Comparison of ENCODE assay signal across 8 cellular contexts in the genomic region with DNA sequence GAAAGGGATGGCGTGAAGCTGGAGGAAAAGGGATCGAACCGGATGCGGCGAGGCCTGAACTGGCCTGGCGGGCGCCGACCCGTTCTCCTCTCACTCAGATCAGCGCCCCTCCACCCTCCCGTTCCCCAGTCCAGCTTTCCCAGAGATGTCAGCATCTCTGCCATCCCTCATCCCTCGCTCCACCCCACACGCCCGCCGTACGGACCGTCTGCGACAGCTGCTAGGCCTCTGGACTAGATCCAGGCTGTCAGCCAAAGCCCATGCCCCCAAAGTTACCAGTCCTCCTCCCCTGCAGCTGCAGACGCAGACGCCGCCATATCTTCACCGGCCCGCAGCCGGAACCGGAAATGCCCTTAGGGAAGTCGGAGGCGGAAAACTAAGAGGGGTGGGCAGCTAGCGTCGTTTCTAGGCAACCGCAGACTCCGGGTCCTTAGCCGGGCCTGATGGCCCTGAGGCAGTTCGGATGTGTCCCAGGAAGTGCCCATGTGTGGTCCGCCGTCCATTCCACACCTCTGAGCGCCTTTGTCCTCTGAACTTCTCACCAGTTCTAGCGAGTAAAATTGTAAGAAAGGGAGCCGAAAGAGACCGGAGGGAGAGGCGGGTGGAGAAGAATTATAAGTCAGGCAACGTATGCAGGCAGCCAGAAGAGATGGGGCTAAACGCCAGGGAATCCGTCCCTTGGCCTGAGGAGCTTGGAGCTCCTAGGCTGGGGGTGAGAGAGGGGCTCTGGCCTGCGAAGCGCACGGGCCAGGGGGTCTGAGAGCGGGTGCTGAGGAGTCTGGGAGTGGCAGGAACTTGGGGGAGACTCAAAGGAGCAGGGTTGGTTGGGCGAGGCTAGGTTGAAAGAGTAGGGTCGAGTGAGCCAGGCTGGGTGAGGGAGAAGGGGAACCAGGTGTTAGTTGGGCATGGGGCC. TPM values are rescaled to one million over a fixed set of nuclear protein-coding genes. Genes with fewer than 3 reads are reported as not detected.
DNase-seq lines count a peak whose midpoint lies in the region; ATAC-seq and TF ChIP-seq lines count a peak whose summit lies in the region.

A gene with protein sequence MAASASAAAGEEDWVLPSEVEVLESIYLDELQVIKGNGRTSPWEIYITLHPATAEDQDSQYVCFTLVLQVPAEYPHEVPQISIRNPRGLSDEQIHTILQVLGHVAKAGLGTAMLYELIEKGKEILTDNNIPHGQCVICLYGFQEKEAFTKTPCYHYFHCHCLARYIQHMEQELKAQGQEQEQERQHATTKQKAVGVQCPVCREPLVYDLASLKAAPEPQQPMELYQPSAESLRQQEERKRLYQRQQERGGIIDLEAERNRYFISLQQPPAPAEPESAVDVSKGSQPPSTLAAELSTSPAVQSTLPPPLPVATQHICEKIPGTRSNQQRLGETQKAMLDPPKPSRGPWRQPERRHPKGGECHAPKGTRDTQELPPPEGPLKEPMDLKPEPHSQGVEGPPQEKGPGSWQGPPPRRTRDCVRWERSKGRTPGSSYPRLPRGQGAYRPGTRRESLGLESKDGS (minus strand): TSS at position 349 of the 913 bp plus-strand sequence. CDS start 32 bp downstream, at position 317.
A gene with protein sequence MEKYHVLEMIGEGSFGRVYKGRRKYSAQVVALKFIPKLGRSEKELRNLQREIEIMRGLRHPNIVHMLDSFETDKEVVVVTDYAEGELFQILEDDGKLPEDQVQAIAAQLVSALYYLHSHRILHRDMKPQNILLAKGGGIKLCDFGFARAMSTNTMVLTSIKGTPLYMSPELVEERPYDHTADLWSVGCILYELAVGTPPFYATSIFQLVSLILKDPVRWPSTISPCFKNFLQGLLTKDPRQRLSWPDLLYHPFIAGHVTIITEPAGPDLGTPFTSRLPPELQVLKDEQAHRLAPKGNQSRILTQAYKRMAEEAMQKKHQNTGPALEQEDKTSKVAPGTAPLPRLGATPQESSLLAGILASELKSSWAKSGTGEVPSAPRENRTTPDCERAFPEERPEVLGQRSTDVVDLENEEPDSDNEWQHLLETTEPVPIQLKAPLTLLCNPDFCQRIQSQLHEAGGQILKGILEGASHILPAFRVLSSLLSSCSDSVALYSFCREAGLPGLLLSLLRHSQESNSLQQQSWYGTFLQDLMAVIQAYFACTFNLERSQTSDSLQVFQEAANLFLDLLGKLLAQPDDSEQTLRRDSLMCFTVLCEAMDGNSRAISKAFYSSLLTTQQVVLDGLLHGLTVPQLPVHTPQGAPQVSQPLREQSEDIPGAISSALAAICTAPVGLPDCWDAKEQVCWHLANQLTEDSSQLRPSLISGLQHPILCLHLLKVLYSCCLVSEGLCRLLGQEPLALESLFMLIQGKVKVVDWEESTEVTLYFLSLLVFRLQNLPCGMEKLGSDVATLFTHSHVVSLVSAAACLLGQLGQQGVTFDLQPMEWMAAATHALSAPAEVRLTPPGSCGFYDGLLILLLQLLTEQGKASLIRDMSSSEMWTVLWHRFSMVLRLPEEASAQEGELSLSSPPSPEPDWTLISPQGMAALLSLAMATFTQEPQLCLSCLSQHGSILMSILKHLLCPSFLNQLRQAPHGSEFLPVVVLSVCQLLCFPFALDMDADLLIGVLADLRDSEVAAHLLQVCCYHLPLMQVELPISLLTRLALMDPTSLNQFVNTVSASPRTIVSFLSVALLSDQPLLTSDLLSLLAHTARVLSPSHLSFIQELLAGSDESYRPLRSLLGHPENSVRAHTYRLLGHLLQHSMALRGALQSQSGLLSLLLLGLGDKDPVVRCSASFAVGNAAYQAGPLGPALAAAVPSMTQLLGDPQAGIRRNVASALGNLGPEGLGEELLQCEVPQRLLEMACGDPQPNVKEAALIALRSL (N-terminal part only) (plus strand): TSS at position 433 of the 913 bp plus-strand sequence. CDS start 744 bp downstream, outside the sequence.

- DNase-seq in CD14-positive monocyte (ENCODE audit: low spot score) (peak; percentile 61), NCI-H774 (lab: John Stamatoyannopoulos, UW) (peak; percentile 83), dermis microvascular lymphatic vessel endothelial cell (ENCODE audit: low read depth in 2 of 2) (peak; percentile 50 to 76)
- DNase-seq in activated CD4-positive, alpha-beta T cell treated with anti-CD3 and anti-CD28 coated beads, Interleukin-2, amount 50 U/mL, for 48 hours: peak; percentile 80 to 87
- peak; percentile 87 for DNase-seq in stimulated activated CD4-positive, alpha-beta T cell treated with anti-CD3 and anti-CD28 coated beads, Interleukin-4, amount 100 ng/mL, for 24 hours

- H3K36me3 ChIP-seq in liver (ENCODE audit: control insufficient read depth in 4 of 4, insufficient read depth in 3 of 4, low read depth in 1 of 4, low read length in 3 of 4): peaks cover 7 to 16% (median 11%) of the 10 kb centered on the region in 4 donors

- H3K27ac ChIP-seq in liver (ENCODE audit: low read depth in 1 of 2, low read length in 2 of 2): peak within 1 kb of the TSS; percentile 44 to 46

- H3K9ac ChIP-seq in liver (ENCODE audit: low read depth in 1 of 2, low read length in 2 of 2): peak within 1 kb of the TSS in 1 of 2 donors; percentile 66

- no peaks in the 10 kb centered on the region for H3K27me3 Mint-ChIP-seq in CD14-positive monocyte (ENCODE audit: low read depth in 3 of 3)

- H3K36me3 Mint-ChIP-seq in CD14-positive monocyte: peaks cover 16 to 21% of the 10 kb centered on the region in 2 donors

- H3K27me3 ChIP-seq in liver (ENCODE audit: control insufficient read depth in 4 of 4, insufficient read depth in 4 of 4, low read length in 3 of 4): no peaks in the 10 kb centered on the region

- ATAC-seq in GM19372 (IDR thresholded peaks at IDR 0.05; ENCODE audit: low read depth, unreplicated experiment) (peak; percentile 100), HG03521 (IDR thresholded peaks at IDR 0.05; ENCODE audit: unreplicated experiment) (peak; percentile 96)

- 1% methylated on average over 49 of the region's 49 CpGs for WGBS in liver

- H3K27ac Mint-ChIP-seq in CD14-positive monocyte: peak within 1 kb of the TSS; percentile 86 to 97 (median 90)

- peaks cover 22% of the 10 kb centered on the region for H3K4me1 Mint-ChIP-seq in CD14-positive monocyte

- peaks cover 5 to 19% (median 16%) of the 10 kb centered on the region in 4 donors for H3K4me1 ChIP-seq in liver (ENCODE audit: control insufficient read depth in 4 of 4, insufficient read depth in 4 of 4, low read length in 3 of 4)

- intact Hi-C loops in CD14-positive monocyte (cut with micrococcal nuclease): loop anchor here in 1 of 2 donors (10.0 kb wide), 1 partner anchor 267 kb away; no protein-coding TSS in a partner anchor

- no peaks in the 10 kb centered on the region for H3K9me3 ChIP-seq in liver (ENCODE audit: control insufficient read depth in 4 of 4, low read length in 3 of 4)

- H3K9me3 Mint-ChIP-seq in CD14-positive monocyte: no peaks in the 10 kb centered on the region

- TF ChIP-seq CTCF in CD14-positive monocyte (IDR thresholded peaks at IDR 0.05): no peak
- TF ChIP-seq CTCF in liver (IDR thresholded peaks at IDR 0.05; ENCODE audit: low read depth, low read length, missing input control): no peak

- no peak for TF ChIP-seq RAD21 in liver (IDR thresholded peaks at IDR 0.05)

- H3K4me3 Mint-ChIP-seq in CD14-positive monocyte: peak within 1 kb of the TSS; percentile 96 to 99

- H3K4me3 ChIP-seq in liver (ENCODE audit: low read depth in 1 of 3, low read length in 3 of 3): peak within 1 kb of the TSS; percentile 79 to 95 (median 92)

TF ChIP-seq in liver, 16 proteins besides CTCF, POLR2A, EP300 and RAD21 (continues in another document):
- TF ChIP-seq, protein P1, sequence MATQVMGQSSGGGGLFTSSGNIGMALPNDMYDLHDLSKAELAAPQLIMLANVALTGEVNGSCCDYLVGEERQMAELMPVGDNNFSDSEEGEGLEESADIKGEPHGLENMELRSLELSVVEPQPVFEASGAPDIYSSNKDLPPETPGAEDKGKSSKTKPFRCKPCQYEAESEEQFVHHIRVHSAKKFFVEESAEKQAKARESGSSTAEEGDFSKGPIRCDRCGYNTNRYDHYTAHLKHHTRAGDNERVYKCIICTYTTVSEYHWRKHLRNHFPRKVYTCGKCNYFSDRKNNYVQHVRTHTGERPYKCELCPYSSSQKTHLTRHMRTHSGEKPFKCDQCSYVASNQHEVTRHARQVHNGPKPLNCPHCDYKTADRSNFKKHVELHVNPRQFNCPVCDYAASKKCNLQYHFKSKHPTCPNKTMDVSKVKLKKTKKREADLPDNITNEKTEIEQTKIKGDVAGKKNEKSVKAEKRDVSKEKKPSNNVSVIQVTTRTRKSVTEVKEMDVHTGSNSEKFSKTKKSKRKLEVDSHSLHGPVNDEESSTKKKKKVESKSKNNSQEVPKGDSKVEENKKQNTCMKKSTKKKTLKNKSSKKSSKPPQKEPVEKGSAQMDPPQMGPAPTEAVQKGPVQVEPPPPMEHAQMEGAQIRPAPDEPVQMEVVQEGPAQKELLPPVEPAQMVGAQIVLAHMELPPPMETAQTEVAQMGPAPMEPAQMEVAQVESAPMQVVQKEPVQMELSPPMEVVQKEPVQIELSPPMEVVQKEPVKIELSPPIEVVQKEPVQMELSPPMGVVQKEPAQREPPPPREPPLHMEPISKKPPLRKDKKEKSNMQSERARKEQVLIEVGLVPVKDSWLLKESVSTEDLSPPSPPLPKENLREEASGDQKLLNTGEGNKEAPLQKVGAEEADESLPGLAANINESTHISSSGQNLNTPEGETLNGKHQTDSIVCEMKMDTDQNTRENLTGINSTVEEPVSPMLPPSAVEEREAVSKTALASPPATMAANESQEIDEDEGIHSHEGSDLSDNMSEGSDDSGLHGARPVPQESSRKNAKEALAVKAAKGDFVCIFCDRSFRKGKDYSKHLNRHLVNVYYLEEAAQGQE (IDR thresholded peaks at IDR 0.05): no peak
- peak; percentile 98 to 99 for TF ChIP-seq GABPA (IDR thresholded peaks at IDR 0.05 in 1 of 2, conservative IDR thresholded peaks at IDR 0.05 in 1 of 2)

RNA-seq across cellular contexts. Expression of the first gene that starts in this region (rescaled TPM):
- polyA plus RNA-seq in CD14-positive monocyte: 10 to 100 TPM; 10.7 to 12.9 TPM
- total RNA-seq in dermis microvascular lymphatic vessel endothelial cell: 29.8 and 34.4 TPM in 2 replicates
- total RNA-seq in liver: 1 to 10 TPM; 6.5 to 8.2 TPM
- 10 to 100 TPM in 1 of 2 donors, 1 to 10 TPM in 1; 3.3 to 14.0 TPM for polyA plus RNA-seq in liver

RNA-seq across cellular contexts. Expression of the second gene that starts in this region (rescaled TPM):
- polyA plus RNA-seq in CD14-positive monocyte (1 to 10 TPM; 1.3 to 3.3 TPM), liver (1 to 10 TPM; 5.2 to 8.9 TPM)
- total RNA-seq in dermis microvascular lymphatic vessel endothelial cell (4.7 and 10.5 TPM in 2 replicates), liver (10 to 100 TPM in 1 of 2 donors, 1 to 10 TPM in 1; 5.1 to 17.2 TPM)

Comparison
In these comparisons a context has a peak if more than half of its experiments do, and no peak if none do; other contexts are left out.
1. Peak in every context shown above with its lines: DNase-seq, ATAC-seq, H3K4me3 ChIP-seq and H3K27ac ChIP-seq.